9 cellular contexts compared by ENCODE assay signal in genomic region chr2:219179601-219180465, GRCh38. TPM values are rescaled to one million over a fixed set of nuclear protein-coding genes. Genes with fewer than 3 reads are reported as not detected.
A peak's percentile ranks its signal among the peaks of the same experiment; 100 is the strongest.
DNase-seq lines count a peak whose midpoint lies in the region; ATAC-seq and TF ChIP-seq lines count a peak whose summit lies in the region.
"Had no signal": no experiment of that assay in that cellular context is flagged by ENCODE, and none has a peak within 500 bp of the region (broad histone marks: within the 10 kb centered on the region; RNA-seq: fewer than 3 reads in every experiment).

No MANE protein-coding gene starts in this region.

- CTCF ChIA-PET in activated naive CD4-positive, alpha-beta T cell treated with anti-CD3 and anti-CD28 coated beads, Interleukin-2, amount 10 ng/mL, durations not matched to agents 7 days and 5 days (lab: Charles Lee), result interaction anchor here (0.7 to 2.4 kb wide), 5 partner anchors 8 to 115 kb away, joined by 3 to 16 read pairs (median 3); partner anchors contain the start of gene ZFAND2B
- CTCF ChIA-PET in activated B cell treated with CpG ODN at 0.5 μM for 24 hours (lab: Charles Lee), result interaction anchor here (1.5 to 1.8 kb wide), 2 partner anchors 9 to 115 kb away, joined by 3 to 5 read pairs; no protein-coding TSS in a partner anchor

- no peaks in the 10 kb centered on the region for H3K9me3 Mint-ChIP-seq in activated naive CD4-positive, alpha-beta T cell treated with anti-CD3 and anti-CD28 coated beads, Interleukin-2, amount 10 ng/mL, durations not matched to agents 7 days and 5 days
- H3K9me3 Mint-ChIP-seq in activated B cell treated with CpG ODN at 0.5 μM for 24 hours, result no peaks in the 10 kb centered on the region
- no peaks in the 10 kb centered on the region for H3K9me3 Mint-ChIP-seq in stimulated activated naive CD8-positive, alpha-beta T cell treated with anti-CD3 and anti-CD28 coated beads, Interleukin-15, amount 100 ng/mL, for 72 hours

- peak overlapping the region; percentile 81 for H3K4me3 Mint-ChIP-seq in activated naive CD4-positive, alpha-beta T cell treated with anti-CD3 and anti-CD28 coated beads, Interleukin-2, amount 10 ng/mL, durations not matched to agents 7 days and 5 days
- peak overlapping the region; percentile 24 for H3K4me3 Mint-ChIP-seq in activated B cell treated with CpG ODN at 0.5 μM for 24 hours
- H3K4me3 Mint-ChIP-seq in stimulated activated naive CD8-positive, alpha-beta T cell treated with anti-CD3 and anti-CD28 coated beads, Interleukin-15, amount 100 ng/mL, for 72 hours, result peak overlapping the region; percentile 73 to 87

- no peak for DNase-seq in activated naive CD4-positive, alpha-beta T cell treated with anti-CD3 and anti-CD28 coated beads, Interleukin-2, amount 10 ng/mL, durations not matched to agents 7 days and 5 days
- no peak for DNase-seq in activated naive CD4-positive, alpha-beta T cell treated with anti-CD3 and anti-CD28 coated beads, Interleukin-2, amount 50 U/mL, for 16 hours
- no peak for DNase-seq in activated B cell treated with CpG ODN at 0.5 μM for 24 hours
- DNase-seq in fibroblast of the aortic adventitia (ENCODE audit: low read depth), result no peak
- no peak for DNase-seq in stimulated activated naive CD8-positive, alpha-beta T cell treated with anti-CD3 and anti-CD28 coated beads, Interleukin-15, amount 100 ng/mL, for 72 hours
- DNase-seq in NCI-H526 (lab: John Stamatoyannopoulos, UW), result no peak
- DNase-seq in SKM-1 (lab: John Stamatoyannopoulos, UW; ENCODE audit: unreplicated experiment), result no peak
- DNase-seq: C1 segment of cervical spinal cord had no signal

- no peak for ATAC-seq in activated B cell treated with CpG ODN at 0.5 μM for 24 hours (ENCODE audit: low read depth)
- ATAC-seq in stimulated activated naive CD8-positive, alpha-beta T cell treated with anti-CD3 and anti-CD28 coated beads, Interleukin-15, amount 100 ng/mL, for 72 hours, result no peak
- ATAC-seq in HG03196 (IDR thresholded peaks at IDR 0.05; ENCODE audit: unreplicated experiment), result no peak

- H3K4me1 Mint-ChIP-seq in activated naive CD4-positive, alpha-beta T cell treated with anti-CD3 and anti-CD28 coated beads, Interleukin-2, amount 10 ng/mL, durations not matched to agents 7 days and 5 days, result peaks cover 66% of the 10 kb centered on the region
- H3K4me1 Mint-ChIP-seq in activated B cell treated with CpG ODN at 0.5 μM for 24 hours, result peaks cover 30% of the 10 kb centered on the region
- H3K4me1 Mint-ChIP-seq in stimulated activated naive CD8-positive, alpha-beta T cell treated with anti-CD3 and anti-CD28 coated beads, Interleukin-15, amount 100 ng/mL, for 72 hours, result peaks cover 57% of the 10 kb centered on the region

- peaks cover 48% of the 10 kb centered on the region for H3K36me3 Mint-ChIP-seq in activated naive CD4-positive, alpha-beta T cell treated with anti-CD3 and anti-CD28 coated beads, Interleukin-2, amount 10 ng/mL, durations not matched to agents 7 days and 5 days
- H3K36me3 Mint-ChIP-seq in activated B cell treated with CpG ODN at 0.5 μM for 24 hours (ENCODE audit: low read depth), result peaks cover 74% of the 10 kb centered on the region

- no peaks in the 10 kb centered on the region for H3K27me3 Mint-ChIP-seq in activated naive CD4-positive, alpha-beta T cell treated with anti-CD3 and anti-CD28 coated beads, Interleukin-2, amount 10 ng/mL, durations not matched to agents 7 days and 5 days
- no peaks in the 10 kb centered on the region for H3K27me3 Mint-ChIP-seq in activated B cell treated with CpG ODN at 0.5 μM for 24 hours
- no peaks in the 10 kb centered on the region for H3K27me3 Mint-ChIP-seq in stimulated activated naive CD8-positive, alpha-beta T cell treated with anti-CD3 and anti-CD28 coated beads, Interleukin-15, amount 100 ng/mL, for 72 hours

- H3K27ac Mint-ChIP-seq in activated naive CD4-positive, alpha-beta T cell treated with anti-CD3 and anti-CD28 coated beads, Interleukin-2, amount 10 ng/mL, durations not matched to agents 7 days and 5 days, result peak overlapping the region; percentile 85
- peak overlapping the region; percentile 7 for H3K27ac Mint-ChIP-seq in activated B cell treated with CpG ODN at 0.5 μM for 24 hours
- peak overlapping the region in 1 of 2 donors; percentile 7 for H3K27ac Mint-ChIP-seq in stimulated activated naive CD8-positive, alpha-beta T cell treated with anti-CD3 and anti-CD28 coated beads, Interleukin-15, amount 100 ng/mL, for 72 hours

- POLR2A ChIA-PET in activated B cell treated with CpG ODN at 0.5 μM for 24 hours (lab: Charles Lee), result interaction anchor here (4.8 kb wide), 1 partner anchor 27 kb away, joined by 35 read pairs; the partner anchor contains the start of gene ZFAND2B

- peak overlapping the region; percentile 95 for H3K4me3 ChIP-seq in fibroblast of the aortic adventitia (ENCODE audit: low read depth, low read length)

- intact Hi-C loops in activated B cell treated with CpG ODN at 0.5 μM for 24 hours (cut with micrococcal nuclease), result loop anchor here (5.0 kb wide), 8 partner anchors 317 to 963 kb away; partner anchors contain the start of genes AAMP, ARPC2, BCS1L and CNOT9

- TF ChIP-seq CTCF in activated B cell treated with CpG ODN at 0.5 μM for 24 hours (IDR thresholded peaks at IDR 0.05) (no peak), fibroblast of the aortic adventitia (IDR thresholded peaks at IDR 0.05; ENCODE audit: insufficient read depth, low read length) (no peak)

RNA-seq across cellular contexts. Expression of gene RETREG2, which starts 1.8 kb away (rescaled TPM):
- total RNA-seq in activated B cell treated with CpG ODN at 0.5 μM for 24 hours, result 60.5 and 78.6 TPM in 2 replicates
- 68.1 and 76.0 TPM in 2 replicates for total RNA-seq in fibroblast of the aortic adventitia (ENCODE audit: low replicate concordance)

RNA-seq across cellular contexts. Expression of gene CNPPD1, which starts 3.1 kb away (rescaled TPM):
- total RNA-seq in activated B cell treated with CpG ODN at 0.5 μM for 24 hours (144 and 147 TPM in 2 replicates), fibroblast of the aortic adventitia (ENCODE audit: low replicate concordance) (25.7 and 41.9 TPM in 2 replicates)

RNA-seq across cellular contexts. Expression of gene SLC23A3, which starts 10.0 kb away (rescaled TPM):
- total RNA-seq in activated B cell treated with CpG ODN at 0.5 μM for 24 hours, result 4.5 and 4.9 TPM in 2 replicates
- 1.6 and 3.1 TPM in 2 replicates for total RNA-seq in fibroblast of the aortic adventitia (ENCODE audit: low replicate concordance)

RNA-seq across cellular contexts. Expression of gene NHEJ1, which starts 19.2 kb away (rescaled TPM):
- 19.1 and 25.0 TPM in 2 replicates for total RNA-seq in activated B cell treated with CpG ODN at 0.5 μM for 24 hours
- 18.3 and 23.8 TPM in 2 replicates for total RNA-seq in fibroblast of the aortic adventitia (ENCODE audit: low replicate concordance)

RNA-seq across cellular contexts. Expression of gene ZFAND2B, which starts 26.7 kb away (rescaled TPM):
- total RNA-seq in activated B cell treated with CpG ODN at 0.5 μM for 24 hours, result 39.9 and 47.2 TPM in 2 replicates
- 27.2 and 39.2 TPM in 2 replicates for total RNA-seq in fibroblast of the aortic adventitia (ENCODE audit: low replicate concordance)

Comparison
In these comparisons a context has a peak if more than half of its experiments do, and no peak if none do; other contexts are left out.
1. H3K4me3 Mint-ChIP-seq: peak in every context shown above with its lines; median percentile 81 in activated naive CD4-positive, alpha-beta T cell treated with anti-CD3 and anti-CD28 coated beads, Interleukin-2, amount 10 ng/mL, durations not matched to agents 7 days and 5 days; 80 in stimulated activated naive CD8-positive, alpha-beta T cell treated with anti-CD3 and anti-CD28 coated beads, Interleukin-15, amount 100 ng/mL, for 72 hours; 24 in activated B cell treated with CpG ODN at 0.5 μM for 24 hours.